Comparison of ENCODE assay signal across 9 cellular contexts in the genomic region with DNA sequence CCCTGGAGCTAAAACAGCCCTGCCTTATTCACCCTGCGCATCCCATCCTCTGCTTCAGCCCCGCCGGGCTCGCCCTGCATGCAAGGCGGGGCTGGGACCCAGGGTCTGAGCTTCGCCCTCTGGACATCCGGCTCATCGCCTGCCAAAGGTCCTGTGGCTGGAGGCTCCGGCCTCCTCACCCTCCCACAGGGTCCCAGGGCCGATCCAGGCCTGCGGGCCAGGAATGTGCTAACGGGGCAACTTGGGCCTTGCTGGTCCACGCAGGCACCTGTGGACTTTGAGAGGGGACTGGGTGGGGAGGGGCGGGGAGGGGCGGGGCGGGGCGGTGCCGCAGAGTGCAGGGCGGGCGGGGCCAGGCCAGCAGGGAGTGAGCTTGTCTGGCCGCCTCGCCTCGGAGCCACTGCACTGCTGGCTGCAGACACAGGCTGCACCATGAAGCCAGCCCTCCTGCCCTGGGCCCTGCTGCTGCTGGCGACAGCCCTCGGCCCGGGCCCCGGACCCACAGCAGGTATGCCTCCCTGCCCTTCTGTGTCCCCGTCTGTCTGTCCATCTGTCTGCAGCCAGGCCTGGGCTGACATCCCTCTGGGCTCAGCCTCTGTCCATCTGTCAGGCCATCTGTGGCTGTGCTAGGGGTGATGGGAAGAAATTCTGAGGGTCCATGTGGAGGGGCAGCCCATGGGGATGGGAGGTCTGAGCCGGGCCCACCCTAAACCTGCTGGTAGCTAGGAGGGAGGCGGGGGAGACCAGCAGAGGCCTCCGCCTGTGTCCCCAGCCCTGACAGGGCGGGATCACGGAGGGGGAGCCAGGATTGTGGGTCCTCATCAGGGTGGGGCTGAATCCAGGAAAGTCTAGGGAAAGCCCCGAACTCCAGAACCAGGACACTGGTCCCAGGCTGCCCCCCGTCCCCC. TPM values are rescaled to one million over a fixed set of nuclear protein-coding genes. Genes with fewer than 3 reads are reported as not detected.
A peak's percentile ranks its signal among the peaks of the same experiment; 100 is the strongest.
DNase-seq lines count a peak whose midpoint lies in the region; ATAC-seq and TF ChIP-seq lines count a peak whose summit lies in the region.
"Had no signal": no experiment of that assay in that cellular context is flagged by ENCODE, and none has a peak within 500 bp of the region (broad histone marks: within the 10 kb centered on the region; RNA-seq: fewer than 3 reads in every experiment).

A gene with protein sequence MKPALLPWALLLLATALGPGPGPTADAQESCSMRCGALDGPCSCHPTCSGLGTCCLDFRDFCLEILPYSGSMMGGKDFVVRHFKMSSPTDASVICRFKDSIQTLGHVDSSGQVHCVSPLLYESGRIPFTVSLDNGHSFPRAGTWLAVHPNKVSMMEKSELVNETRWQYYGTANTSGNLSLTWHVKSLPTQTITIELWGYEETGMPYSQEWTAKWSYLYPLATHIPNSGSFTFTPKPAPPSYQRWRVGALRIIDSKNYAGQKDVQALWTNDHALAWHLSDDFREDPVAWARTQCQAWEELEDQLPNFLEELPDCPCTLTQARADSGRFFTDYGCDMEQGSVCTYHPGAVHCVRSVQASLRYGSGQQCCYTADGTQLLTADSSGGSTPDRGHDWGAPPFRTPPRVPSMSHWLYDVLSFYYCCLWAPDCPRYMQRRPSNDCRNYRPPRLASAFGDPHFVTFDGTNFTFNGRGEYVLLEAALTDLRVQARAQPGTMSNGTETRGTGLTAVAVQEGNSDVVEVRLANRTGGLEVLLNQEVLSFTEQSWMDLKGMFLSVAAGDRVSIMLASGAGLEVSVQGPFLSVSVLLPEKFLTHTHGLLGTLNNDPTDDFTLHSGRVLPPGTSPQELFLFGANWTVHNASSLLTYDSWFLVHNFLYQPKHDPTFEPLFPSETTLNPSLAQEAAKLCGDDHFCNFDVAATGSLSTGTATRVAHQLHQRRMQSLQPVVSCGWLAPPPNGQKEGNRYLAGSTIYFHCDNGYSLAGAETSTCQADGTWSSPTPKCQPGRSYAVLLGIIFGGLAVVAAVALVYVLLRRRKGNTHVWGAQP (plus strand): TSS at position 400 of the 908 bp plus-strand sequence. CDS start 33 bp downstream, at position 433.

- DNase-seq in ELF-1 (ENCODE audit: low read depth, low spot score) (peak; percentile 89), RWPE1 (ENCODE audit: low spot score) (no peak), heart right ventricle (peak in 1 of 2 donors; percentile 61), DMS79 treated with DMSO at 0.1 percent for 48 hours (lab: John Stamatoyannopoulos, UW) (no peak), NCI-H1417 (lab: John Stamatoyannopoulos, UW) (no peak)
- no peak for DNase-seq in activated CD8-positive, alpha-beta memory T cell treated with anti-CD3 and anti-CD28 coated beads, Interleukin-2, amount 50 U/mL, for 48 hours
- DNase-seq: central memory CD4-positive, alpha-beta T cell had no signal

- H3K27me3 ChIP-seq in heart right ventricle, result no peaks in the 10 kb centered on the region
- H3K27me3 ChIP-seq in rectal smooth muscle tissue (ENCODE audit: control insufficient read depth, insufficient read depth, low read length), result no peaks in the 10 kb centered on the region

- H3K4me3 ChIP-seq in heart right ventricle (peak within 1 kb of the TSS in 5 of 10 donors; percentile 21 to 35 (median 28)), rectal smooth muscle tissue (ENCODE audit: low read length) (peak within 1 kb of the TSS; percentile 53)

- peak within 1 kb of the TSS; percentile 36 for H3K9ac ChIP-seq in rectal smooth muscle tissue (ENCODE audit: low read length)

- intact Hi-C loops in heart right ventricle (cut with DNase I), result loop anchor here in 2 of 10 donors (10.0 kb wide), 1 partner anchor 343 kb away; no protein-coding TSS in a partner anchor

- ATAC-seq in heart right ventricle (peak in 1 of 8 donors; percentile 32), GM21825 (IDR thresholded peaks at IDR 0.05; ENCODE audit: unreplicated experiment) (no peak)

- no peaks in the 10 kb centered on the region for H3K9me3 ChIP-seq in heart right ventricle

- 63 to 71% methylated on average over 30 to 35 of the region's 35 CpGs for WGBS in heart right ventricle, 2 donors

- POLR2A ChIA-PET in RWPE1 (lab: Yijun Ruan, JAX; ENCODE audit: low non-redundant PET), result no interaction called here

- H3K4me1 ChIP-seq in heart right ventricle (peaks cover 9 to 57% (median 35%) of the 10 kb centered on the region in 9 donors), rectal smooth muscle tissue (ENCODE audit: control insufficient read depth, insufficient read depth, low read length) (peaks cover 13% of the 10 kb centered on the region)

- H3K36me3 ChIP-seq in heart right ventricle, result peaks cover 0 to 22% (median 0%) of the 10 kb centered on the region in 9 donors
- H3K36me3 ChIP-seq in rectal smooth muscle tissue (ENCODE audit: control insufficient read depth, insufficient read depth, low read length), result peaks cover 5% of the 10 kb centered on the region

- H3K27ac ChIP-seq in RWPE1, result peak within 1 kb of the TSS; percentile 64
- H3K27ac ChIP-seq in heart right ventricle, result peak within 1 kb of the TSS in 9 of 10 donors; percentile 6 to 67 (median 47)
- peak within 1 kb of the TSS; percentile 53 for H3K27ac ChIP-seq in rectal smooth muscle tissue (ENCODE audit: low read depth, low read length)

- TF ChIP-seq CTCF in RWPE1 (conservative IDR thresholded peaks at IDR 0.05; ENCODE audit: low read depth) (no peak), heart right ventricle (IDR thresholded peaks at IDR 0.05) (no peak)

- CTCF ChIA-PET in RWPE1 (lab: Yijun Ruan, JAX), result interaction anchor here (0.5 to 1.8 kb wide), 3 partner anchors 8 to 993 kb away, joined by 4 to 6 read pairs (median 5); no protein-coding TSS in a partner anchor

RNA-seq across cellular contexts. Expression of the gene that starts here (rescaled TPM):
- total RNA-seq in heart right ventricle, result 1 to 10 TPM in 6 of 10 donors, under 1 TPM in 4; 0.57 to 6.7 (median 1.5) TPM
- polyA plus RNA-seq in heart right ventricle, result 1 to 10 TPM; 5.4 to 6.5 TPM
